In genomic region chr11:113818426-113818825, GRCh38 we compare ENCODE assay signal across 18 cellular contexts. TPM values are rescaled to one million over a fixed set of nuclear protein-coding genes. Genes with fewer than 3 reads are reported as not detected.
DNase-seq lines count a peak whose midpoint lies in the region; ATAC-seq and TF ChIP-seq lines count a peak whose summit lies in the region.
"Had no signal": no experiment of that assay in that cellular context is flagged by ENCODE, and none has a peak within 500 bp of the region (broad histone marks: within the 10 kb centered on the region; RNA-seq: fewer than 3 reads in every experiment).

No MANE protein-coding gene starts in this region.

- in situ Hi-C loops in KBM-7 (cut with MboI; ENCODE audit: low pct_unique_long_range_greater_than_20kb, low sequenced_read_pairs), result no loop called here

- ATAC-seq in GM19035 (IDR thresholded peaks at IDR 0.05; ENCODE audit: unreplicated experiment), result no peak
- ATAC-seq: Panc1, Right ventricle myocardium inferior had no signal

- no peak overlapping the region for H3K4me3 ChIP-seq in fibroblast of mammary gland (ENCODE audit: control insufficient read depth, low read depth, low read length)
- H3K4me3 ChIP-seq in retinal pigment epithelial cell (ENCODE audit: low read length), result no peak overlapping the region
- H3K4me3 ChIP-seq: SK-N-MC had no signal

- DNase-seq in HT1080 (ENCODE audit: low read depth) (peak; percentile 4), amniotic epithelial cell (ENCODE audit: low read depth) (peak; percentile 32), fibroblast of mammary gland (ENCODE audit: low read depth) (peak; percentile 2), retinal pigment epithelial cell (ENCODE audit: low read depth) (peak; percentile 29), KBM-7 (no peak), mesenteric fat pad (ENCODE audit: low spot score) (no peak)
- DNase-seq: AML-193, HCEC 1CT, KG1, MM.1S, NCI-H1105, NCI-H1694, NCI-H524 treated with DMSO at 0.1 percent for 48 hours had no signal

- TF ChIP-seq CTCF in fibroblast of mammary gland (conservative IDR thresholded peaks at IDR 0.05; ENCODE audit: control insufficient read depth, insufficient read depth, low read depth, low read length) (no peak), retinal pigment epithelial cell (conservative IDR thresholded peaks at IDR 0.05; ENCODE audit: low read depth, low read length) (no peak)

RNA-seq across cellular contexts. Expression of gene CLDN25, which starts 38.8 kb away (rescaled TPM):
- not detected in 2 replicates for total RNA-seq in HT1080 (2014; rRNA removed; shearing (Covaris generic))
- not detected in 2 replicates for polyA plus RNA-seq in HT1080 (2015; cell fraction: cytosol; rRNA removed)
- polyA plus RNA-seq in HT1080 (2015; cell fraction: nucleus; rRNA removed), result not detected in 2 replicates
- not detected for total RNA-seq in mesenteric fat pad
- total RNA-seq: Right ventricle myocardium inferior had no signal
- polyA plus RNA-seq: CD14-positive monocyte had no signal

RNA-seq across cellular contexts. Expression of gene ZW10, which starts 44.9 kb away (rescaled TPM):
- total RNA-seq in HT1080 (2014; rRNA removed; shearing (Covaris generic)), result 32.3 and 33.1 TPM in 2 replicates
- 19.8 and 21.9 TPM in 2 replicates for polyA plus RNA-seq in HT1080 (2015; cell fraction: cytosol; rRNA removed)
- 37.5 and 38.7 TPM in 2 replicates for polyA plus RNA-seq in HT1080 (2015; cell fraction: nucleus; rRNA removed)
- 13.5 TPM for total RNA-seq in mesenteric fat pad

RNA-seq across cellular contexts. Expression of gene USP28, which starts 56.9 kb away (rescaled TPM):
- total RNA-seq in HT1080 (2014; rRNA removed; shearing (Covaris generic)), result 23.6 and 40.8 TPM in 2 replicates
- polyA plus RNA-seq in HT1080 (2015; cell fraction: cytosol; rRNA removed), result 16.6 and 26.9 TPM in 2 replicates
- polyA plus RNA-seq in HT1080 (2015; cell fraction: nucleus; rRNA removed), result 27.4 and 27.7 TPM in 2 replicates
- 10.1 TPM for total RNA-seq in mesenteric fat pad

Comparison
In these comparisons a context has a peak if more than half of its experiments do, and no peak if none do; other contexts are left out.
1. DNase-seq: peak in HT1080 (single experiment), amniotic epithelial cell (single experiment), fibroblast of mammary gland (single experiment) and retinal pigment epithelial cell (single experiment); none in KBM-7 (single experiment) and mesenteric fat pad (single experiment).